ENCODE assay signal across 9 cellular contexts in genomic region chr19:48511800-48512503, GRCh38. TPM values are rescaled to one million over a fixed set of nuclear protein-coding genes. Genes with fewer than 3 reads are reported as not detected.
DNase-seq lines count a peak whose midpoint lies in the region; ATAC-seq, FAIRE-seq and TF ChIP-seq lines count a peak whose summit lies in the region.
"Had no signal": no experiment of that assay in that cellular context is flagged by ENCODE, and none has a peak within 500 bp of the region (broad histone marks: within the 10 kb centered on the region; RNA-seq: fewer than 3 reads in every experiment).

A gene with protein sequence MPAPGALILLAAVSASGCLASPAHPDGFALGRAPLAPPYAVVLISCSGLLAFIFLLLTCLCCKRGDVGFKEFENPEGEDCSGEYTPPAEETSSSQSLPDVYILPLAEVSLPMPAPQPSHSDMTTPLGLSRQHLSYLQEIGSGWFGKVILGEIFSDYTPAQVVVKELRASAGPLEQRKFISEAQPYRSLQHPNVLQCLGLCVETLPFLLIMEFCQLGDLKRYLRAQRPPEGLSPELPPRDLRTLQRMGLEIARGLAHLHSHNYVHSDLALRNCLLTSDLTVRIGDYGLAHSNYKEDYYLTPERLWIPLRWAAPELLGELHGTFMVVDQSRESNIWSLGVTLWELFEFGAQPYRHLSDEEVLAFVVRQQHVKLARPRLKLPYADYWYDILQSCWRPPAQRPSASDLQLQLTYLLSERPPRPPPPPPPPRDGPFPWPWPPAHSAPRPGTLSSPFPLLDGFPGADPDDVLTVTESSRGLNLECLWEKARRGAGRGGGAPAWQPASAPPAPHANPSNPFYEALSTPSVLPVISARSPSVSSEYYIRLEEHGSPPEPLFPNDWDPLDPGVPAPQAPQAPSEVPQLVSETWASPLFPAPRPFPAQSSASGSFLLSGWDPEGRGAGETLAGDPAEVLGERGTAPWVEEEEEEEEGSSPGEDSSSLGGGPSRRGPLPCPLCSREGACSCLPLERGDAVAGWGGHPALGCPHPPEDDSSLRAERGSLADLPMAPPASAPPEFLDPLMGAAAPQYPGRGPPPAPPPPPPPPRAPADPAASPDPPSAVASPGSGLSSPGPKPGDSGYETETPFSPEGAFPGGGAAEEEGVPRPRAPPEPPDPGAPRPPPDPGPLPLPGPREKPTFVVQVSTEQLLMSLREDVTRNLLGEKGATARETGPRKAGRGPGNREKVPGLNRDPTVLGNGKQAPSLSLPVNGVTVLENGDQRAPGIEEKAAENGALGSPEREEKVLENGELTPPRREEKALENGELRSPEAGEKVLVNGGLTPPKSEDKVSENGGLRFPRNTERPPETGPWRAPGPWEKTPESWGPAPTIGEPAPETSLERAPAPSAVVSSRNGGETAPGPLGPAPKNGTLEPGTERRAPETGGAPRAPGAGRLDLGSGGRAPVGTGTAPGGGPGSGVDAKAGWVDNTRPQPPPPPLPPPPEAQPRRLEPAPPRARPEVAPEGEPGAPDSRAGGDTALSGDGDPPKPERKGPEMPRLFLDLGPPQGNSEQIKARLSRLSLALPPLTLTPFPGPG (N-terminal part only) (minus strand): TSS chr19:48511835. CDS start chr19:48511576, 259 bp downstream.

- no peak within 1 kb of the TSS for H2AFZ ChIP-seq in mesenchymal stem cell (ENCODE audit: low read depth, low read length)

- CTCF ChIA-PET in AG04450 (lab: Charles Lee) = no interaction called here

- H3K23ac ChIP-seq in mesenchymal stem cell (ENCODE audit: low read length in 2 of 2) = no peak within 1 kb of the TSS

- H3K18ac ChIP-seq in mesenchymal stem cell (ENCODE audit: low read depth in 1 of 2, low read length in 2 of 2) = no peak within 1 kb of the TSS

- H4K8ac ChIP-seq in mesenchymal stem cell (ENCODE audit: low read length) = peak within 1 kb of the TSS; percentile 57

- no peak for DNase-seq in AG04450 (ENCODE audit: low read depth, low spot score)
- DNase-seq in HTR-8/SVneo (ENCODE audit: insufficient read length, low spot score) = no peak
- peak; percentile 57 for DNase-seq in T-helper 2 cell treated with Interferon-gamma antibody and Interleukin-4, amounts not matched to agents 5 μg/mL and 100 μg/mL, for 36 hours (ENCODE audit: low spot score)
- peak; percentile 36 for DNase-seq in mesenchymal stem cell
- DNase-seq in stimulated activated CD8-positive, alpha-beta memory T cell treated with anti-CD3 and anti-CD28 coated beads, Interleukin-7, amount 100 ng/mL, for 24 hours (ENCODE audit: low read depth) = peak; percentile 49

- no peaks in the 10 kb centered on the region for H3K27me3 Mint-ChIP-seq in T-helper 2 cell treated with Interferon-gamma antibody and Interleukin-4, amounts not matched to agents 5 μg/mL and 100 μg/mL, for 36 hours (ENCODE audit: low read depth)

- no peak within 1 kb of the TSS for H3K4ac ChIP-seq in mesenchymal stem cell (ENCODE audit: low read depth in 1 of 2, low read length in 2 of 2)

- no peak for TF ChIP-seq CTCF in AG04450 (IDR thresholded peaks at IDR 0.05; ENCODE audit: low read depth, low read length)

- H2BK5ac ChIP-seq in mesenchymal stem cell (ENCODE audit: low read depth, low read length, poor library complexity, severe bottlenecking) = no peak within 1 kb of the TSS

- H3K4me3 ChIP-seq in AG04450 (ENCODE audit: low read depth, low read length) (peak within 1 kb of the TSS; percentile 39), mesenchymal stem cell (ENCODE audit: insufficient read depth in 1 of 2, low read depth in 1 of 2, low read length in 2 of 2) (peak within 1 kb of the TSS in 1 of 2 experiments; percentile 15)

- H2BK120ac ChIP-seq in mesenchymal stem cell (ENCODE audit: low read depth, low read length) = no peak within 1 kb of the TSS

- H3K27ac ChIP-seq in AG04450 (ENCODE audit: low read depth, low read length) (no peak within 1 kb of the TSS), angular gyrus (ENCODE audit: low read depth, low read length) (peak within 1 kb of the TSS; percentile 95), mesenchymal stem cell (ENCODE audit: low read length, poor library complexity, severe bottlenecking) (no peak within 1 kb of the TSS)

- H4K91ac ChIP-seq in mesenchymal stem cell (ENCODE audit: low read length) = no peak within 1 kb of the TSS

- H2AK5ac ChIP-seq in mesenchymal stem cell (ENCODE audit: low read length, severe bottlenecking) = no peak within 1 kb of the TSS

- no peaks in the 10 kb centered on the region for H3K79me1 ChIP-seq in mesenchymal stem cell (replicated peaks; ENCODE audit: low read length, poor library complexity, severe bottlenecking)

- POLR2A ChIA-PET in AG04450 (lab: Yijun Ruan, JAX) = no interaction called here

- H3K36me3 ChIP-seq in mesenchymal stem cell (ENCODE audit: control insufficient read depth in 1 of 2, insufficient read depth in 2 of 2, low read depth in 1 of 2, low read length in 2 of 2) = no peaks in the 10 kb centered on the region

- H3K27me3 ChIP-seq in AG04450 (ENCODE audit: control insufficient read depth, insufficient read depth, low read length) (peaks cover 35% of the 10 kb centered on the region), mesenchymal stem cell (ENCODE audit: control insufficient read depth in 1 of 2, insufficient read depth in 1 of 2, low read length in 2 of 2) (peaks cover 43 to 49% of the 10 kb centered on the region in 2 experiments)

- H3K9ac ChIP-seq in mesenchymal stem cell (ENCODE audit: low read length) = no peak within 1 kb of the TSS

- peak within 1 kb of the TSS; percentile 86 for H3K4me3 Mint-ChIP-seq in T-helper 2 cell treated with Interferon-gamma antibody and Interleukin-4, amounts not matched to agents 5 μg/mL and 100 μg/mL, for 36 hours

- H3K4me2 ChIP-seq in mesenchymal stem cell (ENCODE audit: low read length, poor library complexity, severe bottlenecking) = peak within 1 kb of the TSS; percentile 24

- H2BK15ac ChIP-seq in mesenchymal stem cell (ENCODE audit: low read depth, poor library complexity, severe bottlenecking) = peak within 1 kb of the TSS; percentile 31

- H3K9me3 ChIP-seq in AG04450 (ENCODE audit: control insufficient read depth, insufficient read depth, low read length) (no peaks in the 10 kb centered on the region; the same call in 1 of the 2 replicates), mesenchymal stem cell (ENCODE audit: control insufficient read depth, low read length) (no peaks in the 10 kb centered on the region)

- H3K36me3 Mint-ChIP-seq in T-helper 2 cell treated with Interferon-gamma antibody and Interleukin-4, amounts not matched to agents 5 μg/mL and 100 μg/mL, for 36 hours (ENCODE audit: low read depth) = no peaks in the 10 kb centered on the region

- FAIRE-seq in HTR-8/SVneo (lab: Jason Lieb, UNC) = peak; percentile 66
- FAIRE-seq: GM18507 had no signal

- H3K4me1 Mint-ChIP-seq in T-helper 2 cell treated with Interferon-gamma antibody and Interleukin-4, amounts not matched to agents 5 μg/mL and 100 μg/mL, for 36 hours (ENCODE audit: low read depth) = peaks cover 7% of the 10 kb centered on the region

- H3K14ac ChIP-seq in mesenchymal stem cell (ENCODE audit: low read length in 2 of 2) = no peak within 1 kb of the TSS

- no peaks in the 10 kb centered on the region for H3K9me3 Mint-ChIP-seq in T-helper 2 cell treated with Interferon-gamma antibody and Interleukin-4, amounts not matched to agents 5 μg/mL and 100 μg/mL, for 36 hours

- peaks cover 9% of the 10 kb centered on the region for H3K4me1 ChIP-seq in mesenchymal stem cell (ENCODE audit: control insufficient read depth, insufficient read depth, low read depth, low read length)

- ATAC-seq in HG03175 (IDR thresholded peaks at IDR 0.05; ENCODE audit: unreplicated experiment) (no peak), GM19395 (IDR thresholded peaks at IDR 0.05; ENCODE audit: unreplicated experiment) (no peak)

- WGBS in mesenchymal stem cell = 40% methylated on average over 22 of the region's 32 CpGs

- no peak within 1 kb of the TSS for H3K27ac Mint-ChIP-seq in T-helper 2 cell treated with Interferon-gamma antibody and Interleukin-4, amounts not matched to agents 5 μg/mL and 100 μg/mL, for 36 hours

- no peak within 1 kb of the TSS for H2BK12ac ChIP-seq in mesenchymal stem cell (ENCODE audit: low read length in 2 of 2)

RNA-seq across cellular contexts. Expression of the gene that starts here (rescaled TPM):
- 0.25 TPM in 2 replicates for polyA plus RNA-seq in AG04450 (2011; rRNA removed)
- 0.17 and 0.55 TPM in 2 replicates for polyA minus RNA-seq in AG04450 (2011; rRNA and poly(A)+ RNA removed)
- 0.66 TPM for polyA plus RNA-seq in mesenchymal stem cell (2013, experiment 1 of 2)
- 0.55 TPM for polyA plus RNA-seq in mesenchymal stem cell (2013, experiment 2 of 2)

Comparison
In these comparisons a context has a peak if more than half of its experiments do, and no peak if none do; other contexts are left out.
1. DNase-seq: peak in T-helper 2 cell treated with Interferon-gamma antibody and Interleukin-4, amounts not matched to agents 5 μg/mL and 100 μg/mL, for 36 hours (single experiment), mesenchymal stem cell (single experiment) and stimulated activated CD8-positive, alpha-beta memory T cell treated with anti-CD3 and anti-CD28 coated beads, Interleukin-7, amount 100 ng/mL, for 24 hours (single experiment); none in AG04450 (single experiment) and HTR-8/SVneo (single experiment).